Comparison of ENCODE assay signal across 21 cellular contexts in genomic region chr1:100378956-100379355, GRCh38. TPM values are rescaled to one million over a fixed set of nuclear protein-coding genes. Genes with fewer than 3 reads are reported as not detected.
DNase-seq lines count a peak whose midpoint lies in the region; ATAC-seq and TF ChIP-seq lines count a peak whose summit lies in the region.
"Had no signal": no experiment of that assay in that cellular context is flagged by ENCODE, and none has a peak within 500 bp of the region (broad histone marks: within the 10 kb centered on the region; RNA-seq: fewer than 3 reads in every experiment).

No MANE protein-coding gene starts in this region.

- DNase-seq in CD4-positive, alpha-beta T cell, result no peak
- no peak for DNase-seq in CD4-positive, alpha-beta memory T cell
- DNase-seq in effector memory CD8-positive, alpha-beta T cell, result no peak
- no peak for DNase-seq in lower leg skin (ENCODE audit: low spot score in 2 of 2)
- no peak for DNase-seq in LoVo (ENCODE audit: low spot score)
- DNase-seq in NCI-H69 (lab: John Stamatoyannopoulos, UW), result no peak
- DNase-seq in ecto neural progenitor cell (ENCODE audit: low spot score), result no peak
- DNase-seq: C1 segment of cervical spinal cord, DMS153, H9, Karpas-422, NCI-H1092 treated with DMSO at 0.1 percent for 48 hours, NCI-H1436 treated with DMSO at 0.1 percent for 48 hours, NCI-H1930, NCI-H2107, NCI-H524, NCI-H774, SIG-M5 had no signal

- no peak overlapping the region for H3K4me3 ChIP-seq in CD4-positive, alpha-beta memory T cell (ENCODE audit: low read length in 2 of 2)
- H3K4me3 ChIP-seq in lower leg skin (ENCODE audit: low read depth, poor library complexity, severe bottlenecking), result no peak overlapping the region
- H3K4me3 ChIP-seq: GM23338 had no signal

- peaks cover 87% of the 10 kb centered on the region for H3K4me1 Mint-ChIP-seq in CD4-positive, alpha-beta T cell (ENCODE audit: low read depth)
- peaks cover 60 to 96% (median 77%) of the 10 kb centered on the region in 4 donors for H3K4me1 Mint-ChIP-seq in CD4-positive, alpha-beta memory T cell
- peaks cover 55% of the 10 kb centered on the region for H3K4me1 Mint-ChIP-seq in activated T-helper 17 cell treated with anti-CD3 and anti-CD28 coated beads, Interleukin-2, amount 50 U/mL, for 72 hours
- H3K4me1 Mint-ChIP-seq in effector memory CD8-positive, alpha-beta T cell (ENCODE audit: low read depth in 2 of 2), result peaks cover 36 to 66% of the 10 kb centered on the region in 2 donors

- no peaks in the 10 kb centered on the region for H3K27me3 ChIP-seq in CD4-positive, alpha-beta T cell (ENCODE audit: control insufficient read depth, insufficient read depth, low read length)
- H3K27me3 ChIP-seq in CD4-positive, alpha-beta memory T cell (ENCODE audit: insufficient read depth, low read length), result no peaks in the 10 kb centered on the region

- POLR2A ChIA-PET in CD4-positive, alpha-beta T cell (lab: Charles Lee), result interaction anchor here (0.6 to 0.7 kb wide), 2 partner anchors 31 to 67 kb away, joined by 3 read pairs; no protein-coding TSS in a partner anchor
- POLR2A ChIA-PET in CD4-positive, alpha-beta memory T cell (lab: Charles Lee; ENCODE audit: partially characterized antibody), result interaction anchor here (0.9 to 1.7 kb wide), 4 partner anchors 16 to 45 kb away, joined by 3 to 9 read pairs (median 4); no protein-coding TSS in a partner anchor

- ATAC-seq in CD4-positive, alpha-beta T cell (ENCODE audit: poor library complexity), result no peak
- peak; percentile 57 for ATAC-seq in activated T-helper 17 cell treated with anti-CD3 and anti-CD28 coated beads, Interleukin-2, amount 50 U/mL, for 72 hours (replicated peaks)
- ATAC-seq in effector memory CD8-positive, alpha-beta T cell (replicated peaks), result no peak
- ATAC-seq: GM23338, HepG2 had no signal

- H3K9me3 Mint-ChIP-seq in CD4-positive, alpha-beta T cell, result peaks cover 6% of the 10 kb centered on the region
- H3K9me3 Mint-ChIP-seq in CD4-positive, alpha-beta memory T cell, result peaks cover 0 to 7% (median 0%) of the 10 kb centered on the region in 8 donors
- peaks cover 4% of the 10 kb centered on the region for H3K9me3 Mint-ChIP-seq in activated T-helper 17 cell treated with anti-CD3 and anti-CD28 coated beads, Interleukin-2, amount 50 U/mL, for 72 hours
- no peaks in the 10 kb centered on the region for H3K9me3 Mint-ChIP-seq in effector memory CD8-positive, alpha-beta T cell
- H3K9me3 Mint-ChIP-seq: GM23338, H9 had no signal

- CTCF ChIA-PET in CD4-positive, alpha-beta T cell (lab: Charles Lee), result interaction anchor here (1.2 to 1.6 kb wide), 3 partner anchors 11 to 26 kb away, joined by 3 to 8 read pairs (median 5); no protein-coding TSS in a partner anchor
- CTCF ChIA-PET in CD4-positive, alpha-beta memory T cell (lab: Charles Lee; ENCODE audit: partially characterized antibody), result interaction anchor here (1.1 kb wide), 1 partner anchor 54 kb away, joined by 3 read pairs; no protein-coding TSS in a partner anchor

- WGBS in lower leg skin, 2 donors, result 80 to 81% methylated on average over 2 of the region's 2 CpGs

- TF ChIP-seq CTCF in CD4-positive, alpha-beta T cell (IDR thresholded peaks at IDR 0.05), result no peak
- no peak for TF ChIP-seq CTCF in lower leg skin (IDR thresholded peaks at IDR 0.05)

- peaks cover 77% of the 10 kb centered on the region for H3K4me1 ChIP-seq in CD4-positive, alpha-beta memory T cell (ENCODE audit: insufficient read depth, low read length)

- H3K9me3 ChIP-seq in CD4-positive, alpha-beta T cell (ENCODE audit: control insufficient read depth, low read length), result no peaks in the 10 kb centered on the region
- no peaks in the 10 kb centered on the region for H3K9me3 ChIP-seq in CD4-positive, alpha-beta memory T cell (ENCODE audit: control insufficient read depth in 1 of 2, low read length in 2 of 2)

- H3K4me3 Mint-ChIP-seq in CD4-positive, alpha-beta T cell, result no peak overlapping the region
- peak overlapping the region in 2 of 8 donors; percentile 12 to 21 for H3K4me3 Mint-ChIP-seq in CD4-positive, alpha-beta memory T cell
- H3K4me3 Mint-ChIP-seq in activated T-helper 17 cell treated with anti-CD3 and anti-CD28 coated beads, Interleukin-2, amount 50 U/mL, for 72 hours, result peak overlapping the region; percentile 58
- H3K4me3 Mint-ChIP-seq in effector memory CD8-positive, alpha-beta T cell, result no peak overlapping the region
- H3K4me3 Mint-ChIP-seq: GM23338, H9 had no signal

- TF ChIP-seq POLR2A in lower leg skin (IDR thresholded peaks at IDR 0.05), result no peak

- H3K27ac ChIP-seq in CD4-positive, alpha-beta T cell (ENCODE audit: low read depth, low read length), result no peak overlapping the region
- H3K27ac ChIP-seq in CD4-positive, alpha-beta memory T cell (ENCODE audit: low read depth, low read length), result no peak overlapping the region

- peak overlapping the region; percentile 40 for H3K27ac Mint-ChIP-seq in CD4-positive, alpha-beta T cell
- peak overlapping the region in 4 of 7 donors; percentile 42 to 93 (median 60) for H3K27ac Mint-ChIP-seq in CD4-positive, alpha-beta memory T cell
- peak overlapping the region; percentile 85 for H3K27ac Mint-ChIP-seq in activated T-helper 17 cell treated with anti-CD3 and anti-CD28 coated beads, Interleukin-2, amount 50 U/mL, for 72 hours
- peak overlapping the region; percentile 16 to 42 for H3K27ac Mint-ChIP-seq in effector memory CD8-positive, alpha-beta T cell
- H3K27ac Mint-ChIP-seq: GM23338, H9 had no signal

- H3K27me3 Mint-ChIP-seq in CD4-positive, alpha-beta T cell, result no peaks in the 10 kb centered on the region
- H3K27me3 Mint-ChIP-seq in CD4-positive, alpha-beta memory T cell, result no peaks in the 10 kb centered on the region
- H3K27me3 Mint-ChIP-seq in activated T-helper 17 cell treated with anti-CD3 and anti-CD28 coated beads, Interleukin-2, amount 50 U/mL, for 72 hours, result no peaks in the 10 kb centered on the region
- no peaks in the 10 kb centered on the region for H3K27me3 Mint-ChIP-seq in effector memory CD8-positive, alpha-beta T cell

- peaks cover 87% of the 10 kb centered on the region for H3K36me3 Mint-ChIP-seq in CD4-positive, alpha-beta T cell (ENCODE audit: low read depth)
- peaks cover 68 to 81% of the 10 kb centered on the region in 2 donors for H3K36me3 Mint-ChIP-seq in CD4-positive, alpha-beta memory T cell
- peaks cover 75% of the 10 kb centered on the region for H3K36me3 Mint-ChIP-seq in activated T-helper 17 cell treated with anti-CD3 and anti-CD28 coated beads, Interleukin-2, amount 50 U/mL, for 72 hours (ENCODE audit: low read depth)
- peaks cover 66% of the 10 kb centered on the region for H3K36me3 Mint-ChIP-seq in effector memory CD8-positive, alpha-beta T cell (ENCODE audit: insufficient read depth)

- intact Hi-C loops in CD4-positive, alpha-beta T cell (cut with DNase I, micrococcal nuclease), result no loop called here
- intact Hi-C loops in CD4-positive, alpha-beta memory T cell (cut with micrococcal nuclease), result loop anchor here (1.0 kb wide), 1 partner anchor 8 kb away; no protein-coding TSS in a partner anchor
- intact Hi-C loops in lower leg skin (cut with DNase I; ENCODE audit: low total_unique reads), result no loop called here

- H3K36me3 ChIP-seq in CD4-positive, alpha-beta memory T cell (ENCODE audit: insufficient read depth, low read length), result peaks cover 15% of the 10 kb centered on the region

RNA-seq across cellular contexts. Expression of gene CDC14A, which starts 26.6 kb away (rescaled TPM):
- 100 to 1,000 TPM; 174 to 182 TPM for total RNA-seq in CD4-positive, alpha-beta T cell
- 100 to 1,000 TPM; 108 to 119 TPM for total RNA-seq in CD4-positive, alpha-beta memory T cell
- polyA plus RNA-seq in CD4-positive, alpha-beta memory T cell, result 10 to 100 TPM; 37.7 to 72.3 TPM
- total RNA-seq in activated T-helper 17 cell treated with anti-CD3 and anti-CD28 coated beads, Interleukin-2, amount 50 U/mL, for 72 hours, result 10 to 100 TPM; 21.0 to 31.0 TPM
- 10 to 100 TPM; 13.5 to 15.4 (median 14.4) TPM for total RNA-seq in lower leg skin

Comparison
In these comparisons a context has a peak if more than half of its experiments do, and no peak if none do; other contexts are left out.
1. H3K27ac Mint-ChIP-seq: peak in every context shown above with its lines; median percentile 85 in activated T-helper 17 cell treated with anti-CD3 and anti-CD28 coated beads, Interleukin-2, amount 50 U/mL, for 72 hours; 60 in CD4-positive, alpha-beta memory T cell; 40 in CD4-positive, alpha-beta T cell; 29 in effector memory CD8-positive, alpha-beta T cell.